In the genomic region with DNA sequence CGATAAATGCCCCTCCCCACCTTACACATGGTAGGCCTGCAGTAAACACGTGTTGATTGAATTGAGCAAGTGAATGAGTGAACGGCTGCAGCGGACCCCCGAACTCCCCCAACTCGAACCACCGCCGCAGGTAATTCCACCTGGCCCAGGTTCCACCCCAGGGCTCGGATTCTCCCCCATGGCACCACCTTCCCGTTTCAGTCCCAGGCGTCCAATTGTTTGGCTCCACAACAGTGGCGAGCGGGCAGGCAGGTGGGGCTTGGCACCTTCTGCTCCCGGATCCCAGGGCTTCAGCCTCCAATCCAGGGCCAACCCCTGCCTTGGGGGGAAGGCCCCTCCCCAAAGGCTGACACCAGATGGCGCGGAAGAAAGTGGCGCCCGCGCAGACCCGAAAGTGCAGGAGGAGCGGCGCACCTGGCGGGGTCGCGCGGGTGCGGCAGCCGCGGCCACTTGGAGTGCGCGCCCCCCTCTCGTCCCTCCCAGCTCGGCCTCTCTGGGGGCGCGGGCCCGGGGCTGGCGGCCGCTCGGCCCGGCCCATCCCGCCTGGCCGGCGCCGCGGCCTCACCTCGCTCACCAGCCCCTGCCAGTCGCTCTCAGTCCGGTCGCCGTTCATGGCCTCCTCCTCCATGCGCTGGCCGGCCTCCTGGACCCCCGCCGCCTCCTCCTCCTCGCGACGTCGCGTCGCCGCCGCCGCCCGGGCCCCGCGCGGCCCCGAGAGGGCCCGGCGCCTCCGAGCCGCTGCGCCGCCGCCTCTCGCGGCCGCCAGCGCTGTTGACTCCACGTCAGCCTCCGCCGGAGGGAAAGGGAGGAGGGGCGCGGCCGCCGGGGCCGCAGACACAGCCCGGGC, we compare ENCODE assay signal across 8 cellular contexts. TPM values are rescaled to one million over a fixed set of nuclear protein-coding genes. Genes with fewer than 3 reads are reported as not detected.
DNase-seq lines count a peak whose midpoint lies in the region; ATAC-seq and TF ChIP-seq lines count a peak whose summit lies in the region.

TSS of gene CCDC149 (minus strand) at position 791 of the 847 bp plus-strand sequence. CDS start at position 613, 178 bp downstream.

- peaks cover 17% of the 10 kb centered on the region for H3K4me1 Mint-ChIP-seq in osteocyte (ENCODE audit: unreplicated experiment)

- H3K4me3 Mint-ChIP-seq in osteocyte (ENCODE audit: unreplicated experiment) = peak within 1 kb of the TSS; percentile 80

- H3K27me3 Mint-ChIP-seq in osteocyte (ENCODE audit: unreplicated experiment) = no peaks in the 10 kb centered on the region

- peak within 1 kb of the TSS; percentile 78 for H3K27ac Mint-ChIP-seq in osteocyte (ENCODE audit: unreplicated experiment)

- no peak for TF ChIP-seq CTCF in osteocyte (IDR thresholded peaks at IDR 0.05)

- H3K9me3 Mint-ChIP-seq in osteocyte (ENCODE audit: unreplicated experiment) = peaks cover 7% of the 10 kb centered on the region

- peak; percentile 62 for ATAC-seq in GM19328 (IDR thresholded peaks at IDR 0.05; ENCODE audit: unreplicated experiment)
- ATAC-seq in left ventricle myocardium superior = peak; percentile 92
- ATAC-seq in HG03108 (IDR thresholded peaks at IDR 0.05; ENCODE audit: unreplicated experiment) = no peak

- H3K36me3 Mint-ChIP-seq in osteocyte (ENCODE audit: unreplicated experiment) = peaks cover 20% of the 10 kb centered on the region

- DNase-seq in A172 (ENCODE audit: low spot score) = peak; percentile 35
- peak; percentile 14 for DNase-seq in NCI-H2227 treated with DMSO at 0.1 percent for 48 hours (lab: John Stamatoyannopoulos, UW)
- DNase-seq in anterior cingulate cortex (lab: John Stamatoyannopoulos, UW) = peak in 44 of 58 donors; percentile 16 to 66 (median 45)
- DNase-seq in left ventricle myocardium superior = peak; percentile 85
- DNase-seq in osteocyte (ENCODE audit: extremely low spot score, unreplicated experiment) = peak; percentile 87
- DNase-seq in SIG-M5 (lab: John Stamatoyannopoulos, UW) = no peak

- intact Hi-C loops in left ventricle myocardium superior (cut with micrococcal nuclease) = no loop called here

RNA-seq across cellular contexts. Expression of gene CCDC149, which starts in this region (rescaled TPM):
- total RNA-seq in A172 (2014; rRNA removed; shearing (Covaris generic)) = 2.7 and 2.8 TPM in 2 replicates
- total RNA-seq in left ventricle myocardium superior = 13.2 TPM
- 17.2 and 20.6 TPM in 2 replicates for total RNA-seq in osteocyte
